In the genomic region with DNA sequence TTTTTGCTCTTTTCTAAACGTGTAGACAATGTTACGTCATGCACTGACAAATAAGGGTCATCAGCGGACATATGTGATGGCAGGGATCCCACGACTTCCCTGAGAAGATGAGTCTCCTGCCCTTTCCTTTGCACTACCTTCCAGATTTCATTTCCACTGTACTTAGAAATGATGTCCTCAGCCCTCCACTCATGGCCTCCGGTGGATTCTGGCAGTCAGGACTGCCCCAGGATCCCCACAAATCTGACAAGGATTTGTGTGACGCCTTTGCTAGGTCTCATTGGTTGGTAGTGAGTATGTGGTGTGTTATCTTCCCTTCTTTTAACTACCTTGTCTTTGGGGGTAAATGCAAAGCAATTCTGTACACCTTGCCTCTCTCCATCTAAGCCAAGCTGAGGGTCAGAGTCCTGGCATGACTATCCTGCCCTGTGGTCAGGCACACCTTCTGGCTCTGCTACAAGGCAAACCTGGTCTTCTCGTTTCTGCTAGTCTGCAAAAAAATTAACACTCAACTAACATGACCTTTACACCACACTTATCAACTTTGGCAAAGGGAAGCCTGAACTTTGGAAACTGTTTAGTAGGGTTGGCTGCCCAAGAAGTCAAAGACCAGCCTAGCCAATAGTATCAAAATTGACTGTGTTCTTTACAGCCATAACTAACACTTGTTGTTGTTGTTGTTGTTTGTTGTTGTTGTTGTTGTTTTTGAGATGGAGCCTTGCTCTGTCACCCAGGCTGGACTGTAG, we compare ENCODE assay signal across 1 cellular context.
TF ChIP-seq lines count a peak whose summit lies in the region.

No MANE protein-coding gene starts in this region.

TF ChIP-seq in HepG2, 621 proteins besides CTCF, POLR2A, EP300 and RAD21 (continued from another document and continues in another):
- TF ChIP-seq, protein P1, sequence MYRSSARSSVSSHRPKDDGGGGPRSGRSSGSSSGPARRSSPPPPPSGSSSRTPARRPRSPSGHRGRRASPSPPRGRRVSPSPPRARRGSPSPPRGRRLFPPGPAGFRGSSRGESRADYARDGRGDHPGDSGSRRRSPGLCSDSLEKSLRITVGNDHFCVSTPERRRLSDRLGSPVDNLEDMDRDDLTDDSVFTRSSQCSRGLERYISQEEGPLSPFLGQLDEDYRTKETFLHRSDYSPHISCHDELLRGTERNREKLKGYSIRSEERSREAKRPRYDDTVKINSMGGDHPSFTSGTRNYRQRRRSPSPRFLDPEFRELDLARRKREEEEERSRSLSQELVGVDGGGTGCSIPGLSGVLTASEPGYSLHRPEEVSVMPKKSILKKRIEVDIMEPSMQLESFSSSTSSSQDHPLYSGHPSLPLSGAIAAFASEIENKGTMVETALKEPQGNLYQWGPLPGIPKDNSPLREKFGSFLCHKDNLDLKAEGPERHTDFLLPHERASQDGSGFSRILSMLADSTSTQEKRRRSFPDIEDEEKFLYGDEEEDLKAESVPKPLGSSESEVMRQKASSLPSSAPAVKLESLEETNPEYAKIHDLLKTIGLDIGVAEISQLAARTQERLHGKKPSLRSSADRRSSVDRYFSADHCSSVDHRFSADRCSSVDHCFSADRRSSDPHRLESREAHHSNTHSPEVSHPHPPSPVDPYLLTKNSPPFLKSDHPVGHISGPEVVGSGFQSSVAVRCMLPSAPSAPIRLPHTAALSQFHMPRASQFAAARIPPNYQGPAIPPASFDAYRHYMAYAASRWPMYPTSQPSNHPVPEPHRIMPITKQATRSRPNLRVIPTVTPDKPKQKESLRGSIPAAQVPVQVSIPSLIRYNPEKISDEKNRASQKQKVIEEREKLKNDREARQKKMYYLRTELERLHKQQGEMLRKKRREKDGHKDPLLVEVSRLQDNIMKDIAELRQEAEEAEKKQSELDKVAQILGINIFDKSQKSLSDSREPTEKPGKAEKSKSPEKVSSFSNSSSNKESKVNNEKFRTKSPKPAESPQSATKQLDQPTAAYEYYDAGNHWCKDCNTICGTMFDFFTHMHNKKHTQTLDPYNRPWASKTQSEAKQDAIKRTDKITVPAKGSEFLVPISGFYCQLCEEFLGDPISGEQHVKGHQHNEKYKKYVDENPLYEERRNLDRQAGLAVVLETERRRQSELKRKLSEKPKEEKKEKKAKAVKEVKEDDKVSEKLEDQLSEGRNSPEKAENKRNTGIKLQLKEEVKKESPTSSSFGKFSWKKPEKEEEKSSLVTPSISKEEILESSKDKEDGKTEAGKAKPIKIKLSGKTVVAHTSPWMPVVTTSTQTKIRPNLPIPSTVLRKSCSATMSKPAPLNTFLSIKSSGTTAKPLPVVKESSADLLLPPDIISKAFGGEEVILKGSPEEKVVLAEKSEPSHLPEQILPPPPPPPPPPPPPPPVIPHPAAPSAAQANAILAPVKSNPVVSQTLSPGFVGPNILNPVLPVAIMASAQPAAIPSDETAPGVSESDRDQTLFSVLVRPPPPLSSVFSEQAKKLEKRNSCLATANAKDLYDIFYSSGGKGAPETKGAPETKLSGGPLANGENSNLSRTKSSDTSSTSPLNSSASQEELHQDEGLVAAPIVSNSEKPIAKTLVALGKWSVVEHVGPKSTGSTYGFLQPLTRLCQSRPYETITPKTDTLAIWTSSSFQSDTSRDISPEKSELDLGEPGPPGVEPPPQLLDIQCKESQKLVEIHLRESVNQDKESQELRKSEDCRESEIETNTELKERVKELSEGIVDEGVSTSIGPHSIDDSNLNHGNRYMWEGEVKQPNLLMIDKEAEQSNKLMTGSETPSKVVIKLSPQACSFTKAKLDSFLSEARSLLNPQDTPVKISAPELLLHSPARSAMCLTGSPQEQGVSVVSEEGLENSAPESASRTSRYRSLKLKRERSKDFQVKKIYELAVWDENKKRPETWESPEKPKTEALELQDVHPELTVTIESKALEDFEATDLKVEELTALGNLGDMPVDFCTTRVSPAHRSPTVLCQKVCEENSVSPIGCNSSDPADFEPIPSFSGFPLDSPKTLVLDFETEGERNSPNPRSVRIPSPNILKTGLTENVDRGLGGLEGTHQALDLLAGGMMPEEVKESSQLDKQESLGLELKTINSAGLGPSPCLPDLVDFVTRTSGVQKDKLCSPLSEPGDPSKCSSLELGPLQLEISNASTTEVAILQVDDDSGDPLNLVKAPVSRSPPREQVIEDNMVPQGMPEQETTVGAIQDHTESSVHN (CRISPR knock-in tag; IDR thresholded peaks at IDR 0.05), result no peak
- peak; percentile 55; the same call in 1 of the 2 replicates for TF ChIP-seq ZNF780A (CRISPR knock-in tag; IDR thresholded peaks at IDR 0.05)
- no peak for TF ChIP-seq PCBP1 (IDR thresholded peaks at IDR 0.05; ENCODE audit: borderline replicate concordance, low read depth, low read length)
- no peak for TF ChIP-seq ZNF263 (CRISPR knock-in tag; IDR thresholded peaks at IDR 0.05)
- no peak for TF ChIP-seq ZNF570 (CRISPR knock-in tag; IDR thresholded peaks at IDR 0.05; ENCODE audit: borderline replicate concordance)
- no peak for TF ChIP-seq ZSCAN21 (CRISPR knock-in tag; IDR thresholded peaks at IDR 0.05; ENCODE audit: borderline replicate concordance)
- TF ChIP-seq, protein P2, sequence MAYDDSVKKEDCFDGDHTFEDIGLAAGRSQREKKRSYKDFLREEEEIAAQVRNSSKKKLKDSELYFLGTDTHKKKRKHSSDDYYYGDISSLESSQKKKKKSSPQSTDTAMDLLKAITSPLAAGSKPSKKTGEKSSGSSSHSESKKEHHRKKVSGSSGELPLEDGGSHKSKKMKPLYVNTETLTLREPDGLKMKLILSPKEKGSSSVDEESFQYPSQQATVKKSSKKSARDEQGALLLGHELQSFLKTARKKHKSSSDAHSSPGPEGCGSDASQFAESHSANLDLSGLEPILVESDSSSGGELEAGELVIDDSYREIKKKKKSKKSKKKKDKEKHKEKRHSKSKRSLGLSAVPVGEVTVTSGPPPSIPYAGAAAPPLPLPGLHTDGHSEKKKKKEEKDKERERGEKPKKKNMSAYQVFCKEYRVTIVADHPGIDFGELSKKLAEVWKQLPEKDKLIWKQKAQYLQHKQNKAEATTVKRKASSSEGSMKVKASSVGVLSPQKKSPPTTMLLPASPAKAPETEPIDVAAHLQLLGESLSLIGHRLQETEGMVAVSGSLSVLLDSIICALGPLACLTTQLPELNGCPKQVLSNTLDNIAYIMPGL (CRISPR knock-in tag; IDR thresholded peaks at IDR 0.05; ENCODE audit: borderline replicate concordance in 1 of 2, low read depth in 1 of 2), result no peak
- peak; percentile 44 to 61 for TF ChIP-seq MAFK (conservative IDR thresholded peaks at IDR 0.05 in 1 of 2, IDR thresholded peaks at IDR 0.05 in 1 of 2; ENCODE audit: low read length in 2 of 2)
- TF ChIP-seq, protein P3, sequence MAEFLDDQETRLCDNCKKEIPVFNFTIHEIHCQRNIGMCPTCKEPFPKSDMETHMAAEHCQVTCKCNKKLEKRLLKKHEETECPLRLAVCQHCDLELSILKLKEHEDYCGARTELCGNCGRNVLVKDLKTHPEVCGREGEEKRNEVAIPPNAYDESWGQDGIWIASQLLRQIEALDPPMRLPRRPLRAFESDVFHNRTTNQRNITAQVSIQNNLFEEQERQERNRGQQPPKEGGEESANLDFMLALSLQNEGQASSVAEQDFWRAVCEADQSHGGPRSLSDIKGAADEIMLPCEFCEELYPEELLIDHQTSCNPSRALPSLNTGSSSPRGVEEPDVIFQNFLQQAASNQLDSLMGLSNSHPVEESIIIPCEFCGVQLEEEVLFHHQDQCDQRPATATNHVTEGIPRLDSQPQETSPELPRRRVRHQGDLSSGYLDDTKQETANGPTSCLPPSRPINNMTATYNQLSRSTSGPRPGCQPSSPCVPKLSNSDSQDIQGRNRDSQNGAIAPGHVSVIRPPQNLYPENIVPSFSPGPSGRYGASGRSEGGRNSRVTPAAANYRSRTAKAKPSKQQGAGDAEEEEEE (CRISPR knock-in tag; IDR thresholded peaks at IDR 0.05; ENCODE audit: borderline replicate concordance), result no peak
- TF ChIP-seq, protein P4, sequence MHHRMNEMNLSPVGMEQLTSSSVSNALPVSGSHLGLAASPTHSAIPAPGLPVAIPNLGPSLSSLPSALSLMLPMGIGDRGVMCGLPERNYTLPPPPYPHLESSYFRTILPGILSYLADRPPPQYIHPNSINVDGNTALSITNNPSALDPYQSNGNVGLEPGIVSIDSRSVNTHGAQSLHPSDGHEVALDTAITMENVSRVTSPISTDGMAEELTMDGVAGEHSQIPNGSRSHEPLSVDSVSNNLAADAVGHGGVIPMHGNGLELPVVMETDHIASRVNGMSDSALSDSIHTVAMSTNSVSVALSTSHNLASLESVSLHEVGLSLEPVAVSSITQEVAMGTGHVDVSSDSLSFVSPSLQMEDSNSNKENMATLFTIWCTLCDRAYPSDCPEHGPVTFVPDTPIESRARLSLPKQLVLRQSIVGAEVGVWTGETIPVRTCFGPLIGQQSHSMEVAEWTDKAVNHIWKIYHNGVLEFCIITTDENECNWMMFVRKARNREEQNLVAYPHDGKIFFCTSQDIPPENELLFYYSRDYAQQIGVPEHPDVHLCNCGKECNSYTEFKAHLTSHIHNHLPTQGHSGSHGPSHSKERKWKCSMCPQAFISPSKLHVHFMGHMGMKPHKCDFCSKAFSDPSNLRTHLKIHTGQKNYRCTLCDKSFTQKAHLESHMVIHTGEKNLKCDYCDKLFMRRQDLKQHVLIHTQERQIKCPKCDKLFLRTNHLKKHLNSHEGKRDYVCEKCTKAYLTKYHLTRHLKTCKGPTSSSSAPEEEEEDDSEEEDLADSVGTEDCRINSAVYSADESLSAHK (CRISPR knock-in tag; IDR thresholded peaks at IDR 0.05; ENCODE audit: borderline replicate concordance), result no peak
- TF ChIP-seq AGO1 (IDR thresholded peaks at IDR 0.05; ENCODE audit: low read depth, low read length, poor library complexity, severe bottlenecking), result no peak
- TF ChIP-seq HIVEP1 (CRISPR knock-in tag; IDR thresholded peaks at IDR 0.05), result no peak
- TF ChIP-seq, protein P5, sequence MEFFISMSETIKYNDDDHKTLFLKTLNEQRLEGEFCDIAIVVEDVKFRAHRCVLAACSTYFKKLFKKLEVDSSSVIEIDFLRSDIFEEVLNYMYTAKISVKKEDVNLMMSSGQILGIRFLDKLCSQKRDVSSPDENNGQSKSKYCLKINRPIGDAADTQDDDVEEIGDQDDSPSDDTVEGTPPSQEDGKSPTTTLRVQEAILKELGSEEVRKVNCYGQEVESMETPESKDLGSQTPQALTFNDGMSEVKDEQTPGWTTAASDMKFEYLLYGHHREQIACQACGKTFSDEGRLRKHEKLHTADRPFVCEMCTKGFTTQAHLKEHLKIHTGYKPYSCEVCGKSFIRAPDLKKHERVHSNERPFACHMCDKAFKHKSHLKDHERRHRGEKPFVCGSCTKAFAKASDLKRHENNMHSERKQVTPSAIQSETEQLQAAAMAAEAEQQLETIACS (CRISPR knock-in tag; IDR thresholded peaks at IDR 0.05), result no peak
- no peak for TF ChIP-seq KAT7 (CRISPR knock-in tag; IDR thresholded peaks at IDR 0.05; ENCODE audit: borderline replicate concordance)
- TF ChIP-seq PRPF4 (IDR thresholded peaks at IDR 0.05; ENCODE audit: low read depth, low read length, poor library complexity, severe bottlenecking), result no peak
- TF ChIP-seq, protein P6, sequence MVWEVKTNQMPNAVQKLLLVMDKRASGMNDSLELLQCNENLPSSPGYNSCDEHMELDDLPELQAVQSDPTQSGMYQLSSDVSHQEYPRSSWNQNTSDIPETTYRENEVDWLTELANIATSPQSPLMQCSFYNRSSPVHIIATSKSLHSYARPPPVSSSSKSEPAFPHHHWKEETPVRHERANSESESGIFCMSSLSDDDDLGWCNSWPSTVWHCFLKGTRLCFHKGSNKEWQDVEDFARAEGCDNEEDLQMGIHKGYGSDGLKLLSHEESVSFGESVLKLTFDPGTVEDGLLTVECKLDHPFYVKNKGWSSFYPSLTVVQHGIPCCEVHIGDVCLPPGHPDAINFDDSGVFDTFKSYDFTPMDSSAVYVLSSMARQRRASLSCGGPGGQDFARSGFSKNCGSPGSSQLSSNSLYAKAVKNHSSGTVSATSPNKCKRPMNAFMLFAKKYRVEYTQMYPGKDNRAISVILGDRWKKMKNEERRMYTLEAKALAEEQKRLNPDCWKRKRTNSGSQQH (CRISPR knock-in tag; IDR thresholded peaks at IDR 0.05; ENCODE audit: low read depth), result no peak
- TF ChIP-seq RAD51 (IDR thresholded peaks at IDR 0.05; ENCODE audit: borderline replicate concordance), result no peak
- TF ChIP-seq ZNF124 (CRISPR knock-in tag; IDR thresholded peaks at IDR 0.05), result no peak
- TF ChIP-seq KDM1A (CRISPR knock-in tag; IDR thresholded peaks at IDR 0.05), result no peak
- no peak; the same call in 1 of the 2 replicates for TF ChIP-seq ZNF251 (CRISPR knock-in tag; IDR thresholded peaks at IDR 0.05)
- no peak for TF ChIP-seq ZNF660 (CRISPR knock-in tag; IDR thresholded peaks at IDR 0.05; ENCODE audit: borderline replicate concordance, low read depth)
- peak; percentile 89 for TF ChIP-seq ZMYM4 (CRISPR knock-in tag; IDR thresholded peaks at IDR 0.05)
- no peak for TF ChIP-seq PAWR (CRISPR knock-in tag; IDR thresholded peaks at IDR 0.05; ENCODE audit: borderline replicate concordance)
- no peak for TF ChIP-seq NFKBIZ (CRISPR knock-in tag; IDR thresholded peaks at IDR 0.05)
- no peak for TF ChIP-seq ZNF101 (CRISPR knock-in tag; IDR thresholded peaks at IDR 0.05; ENCODE audit: borderline replicate concordance, low read depth)
- TF ChIP-seq MAFG (CRISPR knock-in tag; IDR thresholded peaks at IDR 0.05), result no peak
- no peak for TF ChIP-seq ZNF34 (CRISPR knock-in tag; IDR thresholded peaks at IDR 0.05; ENCODE audit: borderline replicate concordance)
- TF ChIP-seq, protein P7, sequence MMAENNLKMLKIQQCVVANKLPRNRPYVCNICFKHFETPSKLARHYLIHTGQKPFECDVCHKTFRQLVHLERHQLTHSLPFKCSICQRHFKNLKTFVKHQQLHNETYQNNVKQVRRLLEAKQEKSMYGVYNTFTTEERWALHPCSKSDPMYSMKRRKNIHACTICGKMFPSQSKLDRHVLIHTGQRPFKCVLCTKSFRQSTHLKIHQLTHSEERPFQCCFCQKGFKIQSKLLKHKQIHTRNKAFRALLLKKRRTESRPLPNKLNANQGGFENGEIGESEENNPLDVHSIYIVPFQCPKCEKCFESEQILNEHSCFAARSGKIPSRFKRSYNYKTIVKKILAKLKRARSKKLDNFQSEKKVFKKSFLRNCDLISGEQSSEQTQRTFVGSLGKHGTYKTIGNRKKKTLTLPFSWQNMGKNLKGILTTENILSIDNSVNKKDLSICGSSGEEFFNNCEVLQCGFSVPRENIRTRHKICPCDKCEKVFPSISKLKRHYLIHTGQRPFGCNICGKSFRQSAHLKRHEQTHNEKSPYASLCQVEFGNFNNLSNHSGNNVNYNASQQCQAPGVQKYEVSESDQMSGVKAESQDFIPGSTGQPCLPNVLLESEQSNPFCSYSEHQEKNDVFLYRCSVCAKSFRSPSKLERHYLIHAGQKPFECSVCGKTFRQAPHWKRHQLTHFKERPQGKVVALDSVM (CRISPR knock-in tag; IDR thresholded peaks at IDR 0.05), result no peak
- TF ChIP-seq NR1H2 (CRISPR knock-in tag; IDR thresholded peaks at IDR 0.05; ENCODE audit: borderline replicate concordance, low read depth), result no peak
- no peak for TF ChIP-seq IKZF1 (IDR thresholded peaks at IDR 0.05)
